8 cellular contexts compared by ENCODE assay signal in genomic region chr1:39408641-39409054, GRCh38.
DNase-seq lines count a peak whose midpoint lies in the region; ATAC-seq and TF ChIP-seq lines count a peak whose summit lies in the region.

No MANE protein-coding gene starts in this region.

- no peak for TF ChIP-seq CTCF in GM12875 (IDR thresholded peaks at IDR 0.05; ENCODE audit: borderline replicate concordance, insufficient read depth, low read depth, low read length)
- TF ChIP-seq CTCF in progenitor cell of endocrine pancreas (IDR thresholded peaks at IDR 0.05; ENCODE audit: unreplicated experiment), result no peak

- no peaks in the 10 kb centered on the region for H3K9me3 Mint-ChIP-seq in progenitor cell of endocrine pancreas (ENCODE audit: low read depth)

- peaks cover 7% of the 10 kb centered on the region for H3K36me3 Mint-ChIP-seq in progenitor cell of endocrine pancreas (ENCODE audit: insufficient read depth)

- H3K4me3 Mint-ChIP-seq in progenitor cell of endocrine pancreas (ENCODE audit: low read depth), result peak overlapping the region; percentile 88

- intact Hi-C loops in left ventricle myocardium superior (cut with micrococcal nuclease), result no loop called here

- no peaks in the 10 kb centered on the region for H3K27me3 Mint-ChIP-seq in progenitor cell of endocrine pancreas

- ATAC-seq in HG02852 (IDR thresholded peaks at IDR 0.05; ENCODE audit: unreplicated experiment) (peak; percentile 75), left ventricle myocardium superior (peak; percentile 93)

- no peak overlapping the region for H3K27ac Mint-ChIP-seq in progenitor cell of endocrine pancreas

- peak overlapping the region; percentile 70 for H3K4me3 ChIP-seq in GM12875 (ENCODE audit: low read depth, low read length)

- DNase-seq in NCI-H146 (lab: John Stamatoyannopoulos, UW), result peak; percentile 93
- DNase-seq in T-helper 1 cell, result peak; percentile 79 to 86 (median 82)
- DNase-seq in amniotic stem cell (lab: John Stamatoyannopoulos, UW), result peak; percentile 89
- peak; percentile 98 for DNase-seq in left ventricle myocardium superior
- peak; percentile 95 for DNase-seq in progenitor cell of endocrine pancreas (ENCODE audit: low spot score, unreplicated experiment)
- peak; percentile 92 for DNase-seq in ureter (ENCODE audit: low spot score)

- peaks cover 56% of the 10 kb centered on the region for H3K4me1 Mint-ChIP-seq in progenitor cell of endocrine pancreas (ENCODE audit: low read depth)

Comparison
In these comparisons a context has a peak if more than half of its experiments do, and no peak if none do; other contexts are left out.
1. Peak in every context shown above with its lines: DNase-seq, ATAC-seq and H3K4me3 ChIP-seq.